In genomic region chr19:41697198-41697855, GRCh38 we compare ENCODE assay signal across 16 cellular contexts. TPM values are rescaled to one million over a fixed set of nuclear protein-coding genes. Genes with fewer than 3 reads are reported as not detected.
DNase-seq lines count a peak whose midpoint lies in the region; ATAC-seq and TF ChIP-seq lines count a peak whose summit lies in the region.
"Had no signal": no experiment of that assay in that cellular context is flagged by ENCODE, and none has a peak within 500 bp of the region (broad histone marks: within the 10 kb centered on the region; RNA-seq: fewer than 3 reads in every experiment).

No MANE protein-coding gene starts in this region.

- H3K27ac Mint-ChIP-seq in natural killer cell = no peak overlapping the region
- no peak overlapping the region for H3K27ac Mint-ChIP-seq in natural killer cell treated with Interleukin-12 subunit alpha and Interleukin-12 subunit beta and Interleukin-15 and Interleukin-18, amount 100 ng/mL, for 72 hours
- H3K27ac Mint-ChIP-seq in endodermal cell = no peak overlapping the region

- H3K4me1 ChIP-seq in endodermal cell (ENCODE audit: control insufficient read depth, insufficient read depth, low read length) = no peaks in the 10 kb centered on the region
- H3K4me1 ChIP-seq in sigmoid colon = no peaks in the 10 kb centered on the region

- no peaks in the 10 kb centered on the region for H3K4me1 Mint-ChIP-seq in natural killer cell
- H3K4me1 Mint-ChIP-seq in natural killer cell treated with Interleukin-12 subunit alpha and Interleukin-12 subunit beta and Interleukin-15 and Interleukin-18, amount 100 ng/mL, for 72 hours (ENCODE audit: low read depth in 2 of 2) = no peaks in the 10 kb centered on the region
- H3K4me1 Mint-ChIP-seq in endodermal cell = no peaks in the 10 kb centered on the region

- H3K36me3 Mint-ChIP-seq in natural killer cell = peaks cover 10% of the 10 kb centered on the region
- peaks cover 6% of the 10 kb centered on the region for H3K36me3 Mint-ChIP-seq in natural killer cell treated with Interleukin-12 subunit alpha and Interleukin-12 subunit beta and Interleukin-15 and Interleukin-18, amount 100 ng/mL, for 72 hours
- H3K36me3 Mint-ChIP-seq in endodermal cell (ENCODE audit: low read depth) = peaks cover 1% of the 10 kb centered on the region

- H3K27ac ChIP-seq in endodermal cell (ENCODE audit: low read depth, low read length) = no peak overlapping the region
- no peak overlapping the region for H3K27ac ChIP-seq in sigmoid colon

- WGBS in endodermal cell (ENCODE audit: insufficient coverage in 1 of 2, insufficient read length in 1 of 2), 2 experiments = 40 to 57% methylated on average over 1 to 9 of the region's 9 CpGs
- 77 to 83% methylated on average over 9 of the region's 9 CpGs for WGBS in sigmoid colon, 2 donors

- intact Hi-C loops in natural killer cell (cut with micrococcal nuclease) (no loop called here), sigmoid colon (cut with DNase I) (no loop called here)

- TF ChIP-seq EP300 in sigmoid colon (IDR thresholded peaks at IDR 0.05) = no peak

- H3K27me3 ChIP-seq in endodermal cell (ENCODE audit: control insufficient read depth, insufficient read depth, low read length, poor library complexity, severe bottlenecking) (no peaks in the 10 kb centered on the region), sigmoid colon (no peaks in the 10 kb centered on the region)

- no peak for TF ChIP-seq CTCF in natural killer cell (IDR thresholded peaks at IDR 0.05)
- TF ChIP-seq CTCF in endodermal cell (conservative IDR thresholded peaks at IDR 0.05) = no peak
- TF ChIP-seq CTCF in sigmoid colon (IDR thresholded peaks at IDR 0.05) = no peak

- no peaks in the 10 kb centered on the region for H3K36me3 ChIP-seq in endodermal cell (ENCODE audit: control insufficient read depth, insufficient read depth, low read length)
- H3K36me3 ChIP-seq in sigmoid colon = no peaks in the 10 kb centered on the region

- H3K9me3 Mint-ChIP-seq in natural killer cell (peaks cover 0 to 6% of the 10 kb centered on the region in 2 donors), endodermal cell (peaks cover 85% of the 10 kb centered on the region)
- H3K9me3 Mint-ChIP-seq in natural killer cell treated with Interleukin-12 subunit alpha and Interleukin-12 subunit beta and Interleukin-15 and Interleukin-18, amount 100 ng/mL, for 72 hours = no peaks in the 10 kb centered on the region

- H3K4me3 ChIP-seq in endodermal cell (ENCODE audit: low read length) (no peak overlapping the region), sigmoid colon (no peak overlapping the region)

- TF ChIP-seq POLR2A in sigmoid colon (IDR thresholded peaks at IDR 0.05) = no peak

- H3K27me3 Mint-ChIP-seq in natural killer cell (ENCODE audit: low read depth in 2 of 2) (peaks cover 18 to 23% of the 10 kb centered on the region in 2 donors), endodermal cell (ENCODE audit: insufficient read depth) (no peaks in the 10 kb centered on the region)
- peaks cover 11 to 19% of the 10 kb centered on the region in 2 donors for H3K27me3 Mint-ChIP-seq in natural killer cell treated with Interleukin-12 subunit alpha and Interleukin-12 subunit beta and Interleukin-15 and Interleukin-18, amount 100 ng/mL, for 72 hours

- H3K9me3 ChIP-seq in endodermal cell (ENCODE audit: control insufficient read depth, low read length) (no peaks in the 10 kb centered on the region), sigmoid colon (peaks cover 0 to 7% (median 1%) of the 10 kb centered on the region in 4 donors)

- no peak for ATAC-seq in natural killer cell
- ATAC-seq in natural killer cell treated with Interleukin-12 subunit alpha and Interleukin-12 subunit beta and Interleukin-15 and Interleukin-18, amount 100 ng/mL, for 72 hours = no peak
- ATAC-seq: HCT116 had no signal

- H3K4me3 Mint-ChIP-seq in natural killer cell (no peak overlapping the region), endodermal cell (no peak overlapping the region)
- no peak overlapping the region for H3K4me3 Mint-ChIP-seq in natural killer cell treated with Interleukin-12 subunit alpha and Interleukin-12 subunit beta and Interleukin-15 and Interleukin-18, amount 100 ng/mL, for 72 hours

- no peak overlapping the region for H3K9ac ChIP-seq in endodermal cell (ENCODE audit: extremely low read depth, low read length, poor library complexity, severe bottlenecking)

- DNase-seq in natural killer cell = peak; percentile 11
- DNase-seq in natural killer cell treated with Interleukin-12 subunit alpha and Interleukin-12 subunit beta and Interleukin-15 and Interleukin-18, amount 100 ng/mL, for 72 hours (ENCODE audit: low spot score) = no peak
- peak; percentile 15 for DNase-seq in endodermal cell
- DNase-seq in sigmoid colon = peak; percentile 33
- DNase-seq in epidermal melanocyte (ENCODE audit: insufficient read length, low spot score) = no peak
- DNase-seq in mucosa of gallbladder (ENCODE audit: low spot score) = no peak
- DNase-seq in effector CD8-positive, alpha-beta T cell (lab: John Stamatoyannopoulos, UW) = no peak
- DNase-seq: ACHN, COR-L47, GF-D8, MV-4-11, NCI-H1417, NCI-H187 treated with DMSO at 0.1 percent for 48 hours, NCI-H526 treated with DMSO at 0.1 percent for 48 hours had no signal

RNA-seq across cellular contexts. Expression of gene CEACAM7, which starts 9.3 kb away (rescaled TPM):
- not detected for total RNA-seq in natural killer cell
- not detected for total RNA-seq in natural killer cell treated with Interleukin-12 subunit alpha and Interleukin-12 subunit beta and Interleukin-15 and Interleukin-18, amount 100 ng/mL, for 72 hours
- total RNA-seq in endodermal cell = not detected
- not detected for polyA plus RNA-seq in endodermal cell (2013, experiment 1 of 2)
- polyA plus RNA-seq in endodermal cell (2013, experiment 2 of 2) = not detected
- total RNA-seq in sigmoid colon = 1 to 10 TPM in 2 of 4 donors, under 1 TPM in 1, not detected in 1; 0.49 to 1.4 (median 1.1) TPM
- polyA plus RNA-seq in sigmoid colon = 1,000 to 10,000 TPM in 1 of 3 donors, 100 to 1,000 TPM in 2; 282 to 1,079 (median 306) TPM
- 2.6 TPM for total RNA-seq in mucosa of gallbladder
- total RNA-seq: Daoy had no signal

RNA-seq across cellular contexts. Expression of gene CEACAM5, which starts 11.1 kb away (rescaled TPM):
- total RNA-seq in natural killer cell = not detected
- not detected for total RNA-seq in natural killer cell treated with Interleukin-12 subunit alpha and Interleukin-12 subunit beta and Interleukin-15 and Interleukin-18, amount 100 ng/mL, for 72 hours
- not detected for total RNA-seq in endodermal cell
- not detected for polyA plus RNA-seq in endodermal cell (2013, experiment 1 of 2)
- polyA plus RNA-seq in endodermal cell (2013, experiment 2 of 2) = not detected
- total RNA-seq in sigmoid colon = 1 to 10 TPM in 1 of 4 donors, under 1 TPM in 2, not detected in 1; 0.16 to 3.2 (median 0.83) TPM
- 1,000 to 10,000 TPM in 1 of 3 donors, 100 to 1,000 TPM in 2; 172 to 1,632 (median 365) TPM for polyA plus RNA-seq in sigmoid colon
- total RNA-seq in mucosa of gallbladder = 1.2 TPM
- total RNA-seq: Daoy had no signal

RNA-seq across cellular contexts. Expression of gene CEACAM6, which starts 58.0 kb away (rescaled TPM):
- total RNA-seq in natural killer cell (not detected), endodermal cell (not detected), sigmoid colon (under 1 TPM in 3 of 4 donors, not detected in 1; 0.27 to 0.71 (median 0.28) TPM), mucosa of gallbladder (61.6 TPM)
- total RNA-seq in natural killer cell treated with Interleukin-12 subunit alpha and Interleukin-12 subunit beta and Interleukin-15 and Interleukin-18, amount 100 ng/mL, for 72 hours = not detected
- polyA plus RNA-seq in endodermal cell (2013, experiment 1 of 2) = not detected
- not detected for polyA plus RNA-seq in endodermal cell (2013, experiment 2 of 2)
- 100 to 1,000 TPM in 2 of 3 donors, 10 to 100 TPM in 1; 35.4 to 516 (median 161) TPM for polyA plus RNA-seq in sigmoid colon
- total RNA-seq: Daoy had no signal

Comparison
In these comparisons a context has a peak if more than half of its experiments do, and no peak if none do; other contexts are left out.
1. DNase-seq: peak in natural killer cell (single experiment), endodermal cell (single experiment) and sigmoid colon (single experiment); none in natural killer cell treated with Interleukin-12 subunit alpha and Interleukin-12 subunit beta and Interleukin-15 and Interleukin-18, amount 100 ng/mL, for 72 hours (single experiment), epidermal melanocyte (single experiment), mucosa of gallbladder (single experiment) and effector CD8-positive, alpha-beta T cell (single experiment).
2. RNA of gene CEACAM6, which starts 58.0 kb away (total RNA-seq): 61.6 TPM in mucosa of gallbladder (single experiment); 0.27 to 0.71 TPM in sigmoid colon, not detected in natural killer cell, not detected in natural killer cell treated with Interleukin-12 subunit alpha and Interleukin-12 subunit beta and Interleukin-15 and Interleukin-18, amount 100 ng/mL, for 72 hours and not detected in endodermal cell; every median in the first group is over 10 times any median in the second.